26 cellular contexts compared by ENCODE assay signal in the genomic region with DNA sequence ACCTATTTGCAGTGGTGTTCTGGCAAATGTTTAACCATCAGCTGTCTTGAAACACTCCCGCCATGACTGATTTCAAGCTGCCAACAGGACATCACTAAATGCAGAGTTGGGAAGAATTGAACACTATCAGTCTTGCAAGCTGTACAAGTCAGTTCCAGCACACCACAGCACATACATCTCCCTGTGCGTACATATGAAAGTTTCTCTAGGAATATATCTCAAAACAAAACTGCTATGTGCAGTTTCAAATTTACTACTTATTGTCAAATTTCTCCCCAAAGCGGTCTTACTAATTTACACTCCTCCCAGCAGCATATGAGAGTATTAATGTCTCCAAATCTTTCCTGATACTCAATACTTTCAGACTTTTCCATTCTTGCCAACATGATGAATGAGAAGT. TPM values are rescaled to one million over a fixed set of nuclear protein-coding genes. Genes with fewer than 3 reads are reported as not detected.
"Had no signal": no experiment of that assay in that cellular context is flagged by ENCODE, and none has a peak within 500 bp of the region (broad histone marks: within the 10 kb centered on the region; RNA-seq: fewer than 3 reads in every experiment).

No MANE protein-coding gene starts in this region.

- H3K4me2 ChIP-seq: SK-N-SH had no signal

- H3K36me3 Mint-ChIP-seq: activated naive CD4-positive, alpha-beta T cell treated with anti-CD3 and anti-CD28 coated beads, Interleukin-2, amount 50 U/mL, for 24 hours had no signal

- H3K9me3 Mint-ChIP-seq: activated naive CD4-positive, alpha-beta T cell treated with anti-CD3 and anti-CD28 coated beads, Interleukin-2, amount 50 U/mL, for 24 hours had no signal

- H3K36me3 ChIP-seq: breast epithelium, SJCRH30 had no signal

- H3K27me3 ChIP-seq: breast epithelium had no signal

- ATAC-seq: Panc1, Right ventricle myocardium inferior had no signal

- H3K4me3 ChIP-seq: breast epithelium, SJCRH30 had no signal

- H3K27ac Mint-ChIP-seq: activated naive CD4-positive, alpha-beta T cell treated with anti-CD3 and anti-CD28 coated beads, Interleukin-2, amount 50 U/mL, for 24 hours had no signal

- H3K27ac ChIP-seq: breast epithelium, SJCRH30, VCaP had no signal

- H3K4me1 ChIP-seq: breast epithelium, SJCRH30 had no signal

- DNase-seq: activated CD4-positive, CD25-positive, alpha-beta regulatory T cell; activated effector memory CD4-positive, alpha-beta T cell treated with Interleukin-2 at 50 U/mL for 16 hours; activated naive CD4-positive, alpha-beta T cell; activated T-cell treated with anti-CD3 and anti-CD28 coated beads for 4 hours; aorta; caudate nucleus; KG1; MV-4-11; NCI-H1092 treated with DMSO at 0.1 percent for 48 hours; NCI-H1436; NCI-H1694 treated with DMSO at 0.1 percent for 48 hours; NCI-H2029 treated with DMSO at 0.1 percent for 48 hours; NCI-H345; NCI-H510A; NCI-H526 treated with DMSO at 0.1 percent for 48 hours; NCI-H82; OCI-M1; RPMI8226; SJCRH30; SK-N-SH had no signal

- H3K4me1 Mint-ChIP-seq: activated naive CD4-positive, alpha-beta T cell treated with anti-CD3 and anti-CD28 coated beads, Interleukin-2, amount 50 U/mL, for 24 hours had no signal

- H3K9me3 ChIP-seq: breast epithelium, SJCRH30, SK-N-SH had no signal

- H3K9ac ChIP-seq: SK-N-SH had no signal

- H3K4me3 Mint-ChIP-seq: activated naive CD4-positive, alpha-beta T cell treated with anti-CD3 and anti-CD28 coated beads, Interleukin-2, amount 50 U/mL, for 24 hours had no signal

RNA-seq across cellular contexts. Expression of a gene that starts 30.4 kb away (rescaled TPM):
- total RNA-seq: SJCRH30; T-helper 2 cell treated with Interferon-gamma antibody and Interleukin-4, amounts not matched to agents 100 ng/mL and 5 ng/mL, for 36 hours had no signal
